ENCODE assay signal across 1 cellular context in genomic region chr11:83071641-83072591, GRCh38.
A peak's percentile ranks its signal among the peaks of the same experiment; 100 is the strongest.
TF ChIP-seq lines count a peak whose summit lies in the region.

TSS of gene RAB30 (minus strand) at chr11:83071897. CDS start at chr11:82997316, 74,581 bp downstream.

TF ChIP-seq in K562, 482 proteins besides CTCF, POLR2A, EP300 and RAD21 (continued from another document and continues in another):
- TF ChIP-seq, protein P1, sequence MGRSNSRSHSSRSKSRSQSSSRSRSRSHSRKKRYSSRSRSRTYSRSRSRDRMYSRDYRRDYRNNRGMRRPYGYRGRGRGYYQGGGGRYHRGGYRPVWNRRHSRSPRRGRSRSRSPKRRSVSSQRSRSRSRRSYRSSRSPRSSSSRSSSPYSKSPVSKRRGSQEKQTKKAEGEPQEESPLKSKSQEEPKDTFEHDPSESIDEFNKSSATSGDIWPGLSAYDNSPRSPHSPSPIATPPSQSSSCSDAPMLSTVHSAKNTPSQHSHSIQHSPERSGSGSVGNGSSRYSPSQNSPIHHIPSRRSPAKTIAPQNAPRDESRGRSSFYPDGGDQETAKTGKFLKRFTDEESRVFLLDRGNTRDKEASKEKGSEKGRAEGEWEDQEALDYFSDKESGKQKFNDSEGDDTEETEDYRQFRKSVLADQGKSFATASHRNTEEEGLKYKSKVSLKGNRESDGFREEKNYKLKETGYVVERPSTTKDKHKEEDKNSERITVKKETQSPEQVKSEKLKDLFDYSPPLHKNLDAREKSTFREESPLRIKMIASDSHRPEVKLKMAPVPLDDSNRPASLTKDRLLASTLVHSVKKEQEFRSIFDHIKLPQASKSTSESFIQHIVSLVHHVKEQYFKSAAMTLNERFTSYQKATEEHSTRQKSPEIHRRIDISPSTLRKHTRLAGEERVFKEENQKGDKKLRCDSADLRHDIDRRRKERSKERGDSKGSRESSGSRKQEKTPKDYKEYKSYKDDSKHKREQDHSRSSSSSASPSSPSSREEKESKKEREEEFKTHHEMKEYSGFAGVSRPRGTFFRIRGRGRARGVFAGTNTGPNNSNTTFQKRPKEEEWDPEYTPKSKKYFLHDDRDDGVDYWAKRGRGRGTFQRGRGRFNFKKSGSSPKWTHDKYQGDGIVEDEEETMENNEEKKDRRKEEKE (IDR thresholded peaks at IDR 0.05; ENCODE audit: borderline replicate concordance in 1 of 2, control insufficient read depth in 1 of 2, low read depth in 2 of 2, low read length in 1 of 2), result peak in 1 of 2 experiments; percentile 21; a peak in 1 of 4 replicates
- TF ChIP-seq ILK (tag; IDR thresholded peaks at IDR 0.05; ENCODE audit: borderline replicate concordance, low read depth) (no peak), ARNT (IDR thresholded peaks at IDR 0.05) (peak in 1 of 2 experiments; percentile 27; a peak in 1 of 4 replicates), NR2C1 (IDR thresholded peaks at IDR 0.05) (peak; percentile 97), NR2C1 (tag; IDR thresholded peaks at IDR 0.05) (peak; percentile 99), MTA1 (IDR thresholded peaks at IDR 0.05; ENCODE audit: borderline replicate concordance) (peak; percentile 69; the same call in 1 of the 2 replicates), KDM1A (IDR thresholded peaks at IDR 0.05) (peak; percentile 66 to 77), PREB (CRISPR knock-in tag; IDR thresholded peaks at IDR 0.05) (no peak; the same call in 1 of the 2 replicates), POLR2AphosphoS5 (IDR thresholded peaks at IDR 0.05; ENCODE audit: control insufficient read depth, insufficient read depth, low read depth, low read length) (peak; percentile 95), ZNF174 (CRISPR knock-in tag; IDR thresholded peaks at IDR 0.05) (no peak), EHMT2 (IDR thresholded peaks at IDR 0.05) (peak; percentile 56; the same call in 1 of the 2 replicates), CCAR2 (IDR thresholded peaks at IDR 0.05; ENCODE audit: low read depth, low read length) (no peak), ZNF584 (CRISPR knock-in tag; IDR thresholded peaks at IDR 0.05; ENCODE audit: low read depth) (peak; percentile 91), HLTF (IDR thresholded peaks at IDR 0.05) (peak; percentile 22; the same call in 1 of the 2 replicates), POLR2B (IDR thresholded peaks at IDR 0.05; ENCODE audit: low read depth, partially characterized antibody) (peak; percentile 96), ZNF586 (CRISPR knock-in tag; conservative IDR thresholded peaks at IDR 0.05) (no peak), TEAD4 (IDR thresholded peaks at IDR 0.05; ENCODE audit: low read length) (peak; percentile 40; the same call in 1 of the 2 replicates), TEAD4 (CRISPR knock-in tag; IDR thresholded peaks at IDR 0.05; ENCODE audit: borderline replicate concordance) (no peak), ZZZ3 (IDR thresholded peaks at IDR 0.05) (no peak), PML (IDR thresholded peaks at IDR 0.05; ENCODE audit: low read length) (peak; percentile 80; the same call in 1 of the 2 replicates), MCM2 (IDR thresholded peaks at IDR 0.05; ENCODE audit: low read depth) (no peak), KDM4B (IDR thresholded peaks at IDR 0.05; ENCODE audit: borderline replicate concordance in 2 of 2, low read depth in 1 of 2) (peak in 1 of 2 experiments; percentile 47; a peak in 1 of 4 replicates), ZBED1 (IDR thresholded peaks at IDR 0.05) (peak; percentile 18; the same call in 1 of the 2 replicates), BRD9 (IDR thresholded peaks at IDR 0.05; ENCODE audit: low read depth, partially characterized antibody) (peak; percentile 87), ZNF644 (tag; IDR thresholded peaks at IDR 0.05; ENCODE audit: low read depth) (peak; percentile 87; the same call in 1 of the 2 replicates), RBFOX2 (IDR thresholded peaks at IDR 0.05; ENCODE audit: low read depth, low read length) (peak; percentile 97), PHF20 (IDR thresholded peaks at IDR 0.05; ENCODE audit: partially characterized antibody) (peak; percentile 95), TAF7 (tag; IDR thresholded peaks at IDR 0.05) (peak; percentile 91), CREM (IDR thresholded peaks at IDR 0.05; ENCODE audit: low read depth) (peak; percentile 92), RB1 (IDR thresholded peaks at IDR 0.05; ENCODE audit: low read depth) (peak; percentile 60; the same call in 1 of the 2 replicates), ELF1 (tag; IDR thresholded peaks at IDR 0.05) (no peak), PRPF4 (IDR thresholded peaks at IDR 0.05; ENCODE audit: insufficient read depth, low read depth, low read length, poor library complexity, severe bottlenecking) (no peak), ZNF592 (IDR thresholded peaks at IDR 0.05) (peak; percentile 63), TAF1 (IDR thresholded peaks at IDR 0.05; ENCODE audit: control insufficient read depth, extremely low read depth, insufficient read depth, low read length, severe bottlenecking) (peak; percentile 82), DACH1 (IDR thresholded peaks at IDR 0.05; ENCODE audit: partially characterized antibody) (peak; percentile 82), SIX5 (IDR thresholded peaks at IDR 0.05; ENCODE audit: borderline replicate concordance in 1 of 2, insufficient read depth in 1 of 2, low read depth in 1 of 2, low read length in 2 of 2) (peak; percentile 88), ZNF431 (CRISPR knock-in tag; IDR thresholded peaks at IDR 0.05) (no peak), TCF7L2 (IDR thresholded peaks at IDR 0.05; ENCODE audit: low read depth, low read length) (0 out of 2 replicates have a peak, but pooled peaks have one; percentile 15), PTRF (tag; IDR thresholded peaks at IDR 0.05) (no peak), GATAD2B (IDR thresholded peaks at IDR 0.05; ENCODE audit: borderline replicate concordance) (no peak), CBFA2T2 (conservative IDR thresholded peaks at IDR 0.05) (no peak), SUPT5H (IDR thresholded peaks at IDR 0.05) (peak; percentile 96), JUNB (CRISPR knock-in tag; conservative IDR thresholded peaks at IDR 0.05) (peak; percentile 64; the same call in 1 of the 2 replicates), HMG20B (CRISPR knock-in tag; IDR thresholded peaks at IDR 0.05) (no peak), OTX1 (CRISPR knock-in tag; IDR thresholded peaks at IDR 0.05) (peak; percentile 74; the same call in 1 of the 2 replicates), ZEB2 (IDR thresholded peaks at IDR 0.05) (peak; percentile 64; the same call in 1 of the 2 replicates), GTF2A2 (tag; IDR thresholded peaks at IDR 0.05) (no peak), SIN3B (IDR thresholded peaks at IDR 0.05; ENCODE audit: low read depth) (0 out of 2 replicates have a peak, but pooled peaks have one; percentile 48)
- TF ChIP-seq, protein P2, sequence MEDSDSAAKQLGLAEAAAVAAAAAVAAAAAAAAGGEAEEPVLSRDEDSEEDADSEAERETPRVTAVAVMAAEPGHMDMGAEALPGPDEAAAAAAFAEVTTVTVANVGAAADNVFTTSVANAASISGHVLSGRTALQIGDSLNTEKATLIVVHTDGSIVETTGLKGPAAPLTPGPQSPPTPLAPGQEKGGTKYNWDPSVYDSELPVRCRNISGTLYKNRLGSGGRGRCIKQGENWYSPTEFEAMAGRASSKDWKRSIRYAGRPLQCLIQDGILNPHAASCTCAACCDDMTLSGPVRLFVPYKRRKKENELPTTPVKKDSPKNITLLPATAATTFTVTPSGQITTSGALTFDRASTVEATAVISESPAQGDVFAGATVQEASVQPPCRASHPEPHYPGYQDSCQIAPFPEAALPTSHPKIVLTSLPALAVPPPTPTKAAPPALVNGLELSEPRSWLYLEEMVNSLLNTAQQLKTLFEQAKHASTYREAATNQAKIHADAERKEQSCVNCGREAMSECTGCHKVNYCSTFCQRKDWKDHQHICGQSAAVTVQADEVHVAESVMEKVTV (CRISPR knock-in tag; IDR thresholded peaks at IDR 0.05), result 0 out of 2 replicates have a peak, but pooled peaks have one; percentile 9
- TF ChIP-seq, protein P3, sequence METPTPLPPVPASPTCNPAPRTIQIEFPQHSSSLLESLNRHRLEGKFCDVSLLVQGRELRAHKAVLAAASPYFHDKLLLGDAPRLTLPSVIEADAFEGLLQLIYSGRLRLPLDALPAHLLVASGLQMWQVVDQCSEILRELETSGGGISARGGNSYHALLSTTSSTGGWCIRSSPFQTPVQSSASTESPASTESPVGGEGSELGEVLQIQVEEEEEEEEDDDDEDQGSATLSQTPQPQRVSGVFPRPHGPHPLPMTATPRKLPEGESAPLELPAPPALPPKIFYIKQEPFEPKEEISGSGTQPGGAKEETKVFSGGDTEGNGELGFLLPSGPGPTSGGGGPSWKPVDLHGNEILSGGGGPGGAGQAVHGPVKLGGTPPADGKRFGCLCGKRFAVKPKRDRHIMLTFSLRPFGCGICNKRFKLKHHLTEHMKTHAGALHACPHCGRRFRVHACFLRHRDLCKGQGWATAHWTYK (CRISPR knock-in tag; IDR thresholded peaks at IDR 0.05), result 0 out of 2 replicates have a peak, but pooled peaks have one; percentile 30
- TF ChIP-seq, protein P4, sequence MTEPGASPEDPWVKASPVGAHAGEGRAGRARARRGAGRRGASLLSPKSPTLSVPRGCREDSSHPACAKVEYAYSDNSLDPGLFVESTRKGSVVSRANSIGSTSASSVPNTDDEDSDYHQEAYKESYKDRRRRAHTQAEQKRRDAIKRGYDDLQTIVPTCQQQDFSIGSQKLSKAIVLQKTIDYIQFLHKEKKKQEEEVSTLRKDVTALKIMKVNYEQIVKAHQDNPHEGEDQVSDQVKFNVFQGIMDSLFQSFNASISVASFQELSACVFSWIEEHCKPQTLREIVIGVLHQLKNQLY (CRISPR knock-in tag; conservative IDR thresholded peaks at IDR 0.05), result no peak
- TF ChIP-seq, protein P5, sequence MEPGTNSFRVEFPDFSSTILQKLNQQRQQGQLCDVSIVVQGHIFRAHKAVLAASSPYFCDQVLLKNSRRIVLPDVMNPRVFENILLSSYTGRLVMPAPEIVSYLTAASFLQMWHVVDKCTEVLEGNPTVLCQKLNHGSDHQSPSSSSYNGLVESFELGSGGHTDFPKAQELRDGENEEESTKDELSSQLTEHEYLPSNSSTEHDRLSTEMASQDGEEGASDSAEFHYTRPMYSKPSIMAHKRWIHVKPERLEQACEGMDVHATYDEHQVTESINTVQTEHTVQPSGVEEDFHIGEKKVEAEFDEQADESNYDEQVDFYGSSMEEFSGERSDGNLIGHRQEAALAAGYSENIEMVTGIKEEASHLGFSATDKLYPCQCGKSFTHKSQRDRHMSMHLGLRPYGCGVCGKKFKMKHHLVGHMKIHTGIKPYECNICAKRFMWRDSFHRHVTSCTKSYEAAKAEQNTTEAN (CRISPR knock-in tag; IDR thresholded peaks at IDR 0.05), result peak; percentile 62; the same call in 1 of the 2 replicates
